Comparison of ENCODE assay signal across 24 cellular contexts in the genomic region with DNA sequence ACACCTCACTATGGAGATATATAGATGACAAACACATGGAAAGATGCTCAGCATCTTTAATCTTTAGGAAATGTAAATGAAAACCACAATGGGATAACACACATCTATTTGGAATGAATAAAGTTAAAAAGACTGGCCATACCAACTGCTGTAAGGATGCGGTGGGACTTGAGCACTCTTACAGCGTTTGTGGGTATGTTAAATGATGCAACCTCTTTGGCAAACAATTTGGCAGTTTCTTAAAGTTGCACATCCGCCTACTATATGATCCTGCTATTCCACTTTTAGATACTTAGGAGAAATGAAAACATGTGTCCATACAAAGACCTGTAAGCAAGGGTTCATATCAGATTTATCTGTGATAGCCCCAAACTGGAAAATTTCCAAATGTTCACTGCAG.
"Had no signal": no experiment of that assay in that cellular context is flagged by ENCODE, and none has a peak within 500 bp of the region (broad histone marks: within the 10 kb centered on the region; RNA-seq: fewer than 3 reads in every experiment).

No MANE protein-coding gene starts in this region.

- DNase-seq: activated CD4-positive, alpha-beta memory T cell treated with anti-CD3 and anti-CD28 coated beads, Interleukin-2, amount 10 ng/mL, durations not matched to agents 7 days and 5 days; activated CD4-positive, alpha-beta T cell treated with anti-CD3 and anti-CD28 coated beads, Interleukin-2, amount 10 ng/mL, durations not matched to agents 24 days and 14 days; activated effector memory CD4-positive, alpha-beta T cell treated with Interleukin-2 at 50 U/mL for 16 hours; activated naive CD4-positive, alpha-beta T cell treated with anti-CD3 and anti-CD28 coated beads for 36 hours; activated naive CD8-positive, alpha-beta T cell treated with anti-CD3 and anti-CD28 coated beads, Interleukin-2, amount 10 ng/mL, durations not matched to agents 7 days and 5 days; activated T-cell treated with anti-CD3 and anti-CD28 coated beads, Interleukin-2, amount 50 U/mL, for 72 hours; amygdala; caudate nucleus; dermis blood vessel endothelial cell; effector CD8-positive, alpha-beta T cell; foreskin keratinocyte; lower lobe of right lung; mesendoderm; mucosa of descending colon; nephron progenitor cell; pancreas; psoas muscle; stimulated activated CD4-positive, alpha-beta T cell treated with anti-CD3 and anti-CD28 coated beads, Interleukin-4, amount 100 ng/mL, for 24 hours had no signal

- H3K27me3 ChIP-seq: foreskin keratinocyte, pancreas, right atrium auricular region, suprapubic skin, tibial nerve had no signal

- ATAC-seq: activated CD4-positive, CD25-positive, alpha-beta regulatory T cell treated with anti-CD3 and anti-CD28 coated beads, Interleukin-2, amount 50 U/mL, for 24 hours; activated T-cell treated with anti-CD3 and anti-CD28 coated beads, Interleukin-2, amount 50 U/mL, for 72 hours; foreskin keratinocyte; left lobe of liver; lower lobe of right lung; mucosa of descending colon; pancreas; psoas muscle had no signal

- H3K4me1 ChIP-seq: foreskin keratinocyte, lower lobe of right lung, pancreas, psoas muscle, right atrium auricular region, suprapubic skin, tibial nerve had no signal

- H3K27ac ChIP-seq: foreskin keratinocyte, lower lobe of right lung, pancreas, psoas muscle, right atrium auricular region, suprapubic skin, tibial nerve, VCaP had no signal

- H3K4me3 ChIP-seq: lower lobe of right lung, mucosa of descending colon, pancreas, psoas muscle, right atrium auricular region, suprapubic skin, tibial nerve had no signal

- H3K36me3 ChIP-seq: pancreas had no signal

- H3K9me3 ChIP-seq: lower lobe of right lung, mucosa of descending colon, pancreas, psoas muscle, right atrium auricular region, suprapubic skin had no signal
